Comparison of ENCODE assay signal across 13 cellular contexts in the genomic region with DNA sequence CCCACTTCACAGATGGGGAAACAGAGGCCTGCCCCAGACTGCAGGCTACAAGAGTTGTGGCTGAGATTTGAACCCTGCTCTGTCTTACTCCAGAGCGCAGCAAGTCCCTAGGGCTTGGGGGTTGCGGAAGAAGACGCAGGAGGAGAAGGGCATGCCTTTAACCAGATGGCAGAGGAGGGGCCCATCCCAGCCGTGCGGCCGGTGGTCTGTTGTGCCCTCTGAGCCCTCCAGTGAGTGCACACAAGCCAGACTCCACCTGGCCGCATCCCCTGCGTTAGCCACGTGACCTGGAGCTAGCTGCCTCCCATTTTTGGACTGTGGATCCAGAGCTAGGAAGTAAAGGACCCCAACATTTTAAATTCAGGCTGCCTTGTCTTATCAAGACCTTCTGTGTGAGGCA.
"Had no signal": no experiment of that assay in that cellular context is flagged by ENCODE, and none has a peak within 500 bp of the region (broad histone marks: within the 10 kb centered on the region; RNA-seq: fewer than 3 reads in every experiment).

No MANE protein-coding gene starts in this region.

- DNase-seq: activated CD4-positive, alpha-beta T cell treated with anti-CD3 and anti-CD28 coated beads, Interleukin-2, amount 50 U/mL, for 48 hours; activated gamma-delta T cell; effector memory CD4-positive, alpha-beta T cell; heart left ventricle; left lung; posterior cingulate gyrus; spleen; stimulated activated CD4-positive, alpha-beta T cell treated with anti-CD3 and anti-CD28 coated beads, Interleukin-4, amount 100 ng/mL, for 4 hours; tibial artery had no signal

- H3K27ac ChIP-seq: esophagus muscularis mucosa, gastroesophageal sphincter, heart left ventricle, left lung, spleen, tibial artery had no signal

- ATAC-seq: gastroesophageal sphincter; heart left ventricle; natural killer cell treated with Interleukin-12 subunit alpha and Interleukin-12 subunit beta and Interleukin-15 and Interleukin-18, amount 100 ng/mL, for 72 hours; stimulated activated memory B cell treated with anti-CD40 and anti-IgM and Interleukin-4, amounts not matched to agents 10 μg/mL and 1 μg/mL and 100 μg/mL, for 72 hours had no signal
